ENCODE assay signal across 7 cellular contexts in genomic region chr17:45146166-45146565, GRCh38. TPM values are rescaled to one million over a fixed set of nuclear protein-coding genes. Genes with fewer than 3 reads are reported as not detected.
DNase-seq lines count a peak whose midpoint lies in the region; ATAC-seq, FAIRE-seq and TF ChIP-seq lines count a peak whose summit lies in the region.

No MANE protein-coding gene starts in this region.

- peaks cover 26% of the 10 kb centered on the region for H3K36me3 Mint-ChIP-seq in activated CD8-positive, alpha-beta T cell treated with anti-CD3 and anti-CD28 coated beads, Interleukin-2, amount 10 ng/mL, durations not matched to agents 7 days and 5 days (ENCODE audit: low read depth)

- H3K9ac ChIP-seq in IMR-90 (ENCODE audit: low read depth, low read length) (no peak overlapping the region), HepG2 (ENCODE audit: insufficient read depth, low read depth, low read length) (0 out of 2 replicates have a peak overlapping the region, but pooled peaks have one; percentile 94)

- H3K4me1 ChIP-seq in IMR-90 (ENCODE audit: control insufficient read depth, insufficient read depth, low read length) = peaks cover 14% of the 10 kb centered on the region
- peaks cover 17% of the 10 kb centered on the region for H3K4me1 ChIP-seq in HepG2 (ENCODE audit: insufficient read depth, low read length)

- H2AK9ac ChIP-seq in IMR-90 (replicated peaks; ENCODE audit: low read depth, low read length, poor library complexity) = peak overlapping the region; percentile 81

- H2BK15ac ChIP-seq in IMR-90 (ENCODE audit: low read depth, low read length) = 0 out of 3 replicates have a peak overlapping the region, but pooled peaks have one; percentile 52

- H3K27ac ChIP-seq in IMR-90 (ENCODE audit: insufficient read depth, low read length) (peak overlapping the region; percentile 10; the same call in 1 of the 2 replicates), HepG2 (ENCODE audit: extremely low read length, insufficient read depth, low read length) (no peak overlapping the region)

- H3K36me3 ChIP-seq in IMR-90 (ENCODE audit: control insufficient read depth, insufficient read depth, low read length) = 0 out of 2 replicates have a peak, but pooled peaks cover 2% of the 10 kb centered on the region
- H3K36me3 ChIP-seq in HepG2 (replicated peaks in 1 of 2; ENCODE audit: control insufficient read depth in 1 of 2, insufficient read depth in 2 of 2, low read length in 2 of 2) = no peaks in the 10 kb centered on the region; a peak in 1 of 5 replicates

- intact Hi-C loops in IMR-90 (cut with micrococcal nuclease) (no loop called here), HepG2 (cut with micrococcal nuclease; ENCODE audit: unreplicated experiment) (no loop called here)

- peaks cover 27% of the 10 kb centered on the region for H3K79me2 ChIP-seq in HepG2 (ENCODE audit: insufficient read depth, low read length)

- peaks cover 14% of the 10 kb centered on the region for H3K9me1 ChIP-seq in IMR-90 (ENCODE audit: insufficient read depth, low read length)

- POLR2A ChIA-PET in IMR-90 (lab: Charles Lee; ENCODE audit: unreplicated experiment) (no interaction called here), HepG2 (lab: Yijun Ruan, JAX) (interaction anchor here (0.8 to 19.8 kb wide), 3 partner anchors 11 to 51 kb away, joined by 3 to 2487 read pairs (median 8); partner anchors contain the start of genes ACBD4 and HEXIM2)
- POLR2A ChIA-PET in activated CD8-positive, alpha-beta T cell treated with anti-CD3 and anti-CD28 coated beads, Interleukin-2, amount 10 ng/mL, durations not matched to agents 7 days and 5 days (lab: Charles Lee) = interaction anchor here (9.4 kb wide), 1 partner anchor 15 kb away, joined by 280 read pairs; the partner anchor contains the start of gene HEXIM2

- FAIRE-seq in HepG2 (lab: Jason Lieb, UNC) = no peak

- H2BK20ac ChIP-seq in IMR-90 (ENCODE audit: low read depth, low read length) = peak overlapping the region; percentile 26; the same call in 1 of the 2 replicates

- no peaks in the 10 kb centered on the region for H3K27me3 ChIP-seq in IMR-90 (ENCODE audit: control insufficient read depth, insufficient read depth, low read length)
- no peaks in the 10 kb centered on the region; a peak in 2 of 5 replicates for H3K27me3 ChIP-seq in HepG2 (ENCODE audit: control insufficient read depth in 1 of 2, insufficient read depth in 2 of 2, low read length in 2 of 2)

- in situ Hi-C loops in IMR-90 (cut with MboI; ENCODE audit: low sequenced_read_pairs) (no loop called here), HepG2 (cut with HindIII; ENCODE audit: extremely low pct_ligation_motif_present, low pct_unique_long_range_greater_than_20kb) (loop anchor here (5.0 kb wide), 2 partner anchors 51 to 101 kb away; no protein-coding TSS in a partner anchor)

- H2AFZ ChIP-seq in IMR-90 (replicated peaks; ENCODE audit: low read length, poor library complexity) (no peak overlapping the region), HepG2 (ENCODE audit: low read length) (no peak overlapping the region)

- peak overlapping the region; percentile 95 for H3K4me3 Mint-ChIP-seq in activated CD8-positive, alpha-beta T cell treated with anti-CD3 and anti-CD28 coated beads, Interleukin-2, amount 10 ng/mL, durations not matched to agents 7 days and 5 days
- peak overlapping the region; percentile 90 to 94 for H3K4me3 Mint-ChIP-seq in stimulated activated naive CD8-positive, alpha-beta T cell treated with anti-CD3 and anti-CD28 coated beads, Interleukin-15, amount 100 ng/mL, for 72 hours

- peak overlapping the region; percentile 65; the same call in 1 of the 2 replicates for H2BK120ac ChIP-seq in IMR-90 (ENCODE audit: low read depth, low read length)

- H3K9me3 Mint-ChIP-seq in activated CD8-positive, alpha-beta T cell treated with anti-CD3 and anti-CD28 coated beads, Interleukin-2, amount 10 ng/mL, durations not matched to agents 7 days and 5 days (ENCODE audit: insufficient read depth) = no peaks in the 10 kb centered on the region
- no peaks in the 10 kb centered on the region for H3K9me3 Mint-ChIP-seq in stimulated activated naive CD8-positive, alpha-beta T cell treated with anti-CD3 and anti-CD28 coated beads, Interleukin-15, amount 100 ng/mL, for 72 hours

- no peak for TF ChIP-seq POLR2A in IMR-90 (IDR thresholded peaks at IDR 0.05; ENCODE audit: low read depth, low read length)
- TF ChIP-seq POLR2A in HepG2 (IDR thresholded peaks at IDR 0.05; ENCODE audit: insufficient read depth in 1 of 2, low read depth in 2 of 2, low read length in 2 of 2) = peak; percentile 26 to 38; a peak in 1 of 4 replicates

- H3K9me3 ChIP-seq in IMR-90 (ENCODE audit: control insufficient read depth, insufficient read depth, low read length) = no peaks in the 10 kb centered on the region
- no peaks in the 10 kb centered on the region for H3K9me3 ChIP-seq in HepG2 (ENCODE audit: low read length)

- no peak overlapping the region for H3K4me2 ChIP-seq in IMR-90 (ENCODE audit: low read depth, low read length)
- H3K4me2 ChIP-seq in HepG2 (ENCODE audit: low read depth, low read length) = peak overlapping the region; percentile 96

- H3K27me3 Mint-ChIP-seq in activated CD8-positive, alpha-beta T cell treated with anti-CD3 and anti-CD28 coated beads, Interleukin-2, amount 10 ng/mL, durations not matched to agents 7 days and 5 days (ENCODE audit: low read depth) = no peaks in the 10 kb centered on the region
- H3K27me3 Mint-ChIP-seq in stimulated activated naive CD8-positive, alpha-beta T cell treated with anti-CD3 and anti-CD28 coated beads, Interleukin-15, amount 100 ng/mL, for 72 hours = no peaks in the 10 kb centered on the region

- H3K79me1 ChIP-seq in IMR-90 (ENCODE audit: low read depth in 1 of 2, low read length in 2 of 2) = peaks cover under 1 to 38% of the 10 kb centered on the region in 2 experiments; a peak in 2 of 4 replicates

- H3K14ac ChIP-seq in IMR-90 (replicated peaks; ENCODE audit: low read depth, low read length) = peak overlapping the region; percentile 66

- CTCF ChIA-PET in IMR-90 (lab: Yijun Ruan, JAX) (interaction anchor here (0.6 to 2.1 kb wide), 3 partner anchors 11 to 69 kb away, joined by 4 to 10 read pairs (median 5); partner anchors contain the start of gene ACBD4), HepG2 (lab: Yijun Ruan, JAX; ENCODE audit: low intra/inter-chr PET ratio, low total read pairs) (interaction anchor here (7.0 to 8.5 kb wide), 2 partner anchors 11 to 51 kb away, joined by 60 to 130 read pairs; partner anchors contain the start of gene ACBD4)
- CTCF ChIA-PET in activated CD8-positive, alpha-beta T cell treated with anti-CD3 and anti-CD28 coated beads, Interleukin-2, amount 10 ng/mL, durations not matched to agents 7 days and 5 days (lab: Charles Lee) = interaction anchor here (3.7 kb wide), 1 partner anchor 11 kb away, joined by 52 read pairs; the partner anchor contains the start of gene ACBD4

- DNase-seq in IMR-90 (no peak), HepG2 (ENCODE audit: low spot score) (no peak)
- no peak for DNase-seq in activated CD8-positive, alpha-beta T cell treated with anti-CD3 and anti-CD28 coated beads, Interleukin-2, amount 10 ng/mL, durations not matched to agents 7 days and 5 days
- no peak for DNase-seq in stimulated activated naive CD8-positive, alpha-beta T cell treated with anti-CD3 and anti-CD28 coated beads, Interleukin-15, amount 100 ng/mL, for 72 hours

- H2BK5ac ChIP-seq in IMR-90 (ENCODE audit: low read depth, low read length, poor library complexity, severe bottlenecking) = peak overlapping the region; percentile 93

- peaks cover 28% of the 10 kb centered on the region for H4K20me1 ChIP-seq in IMR-90 (ENCODE audit: insufficient read depth, low read length)
- peaks cover 28% of the 10 kb centered on the region for H4K20me1 ChIP-seq in HepG2 (ENCODE audit: insufficient read depth, low read length)

- peak overlapping the region; percentile 26; the same call in 1 of the 2 replicates for H3K18ac ChIP-seq in IMR-90 (ENCODE audit: low read depth, low read length)

- TF ChIP-seq RAD21 in IMR-90 (IDR thresholded peaks at IDR 0.05; ENCODE audit: low read length) (no peak), HepG2 (CRISPR knock-in tag; IDR thresholded peaks at IDR 0.05) (no peak)

- TF ChIP-seq CTCF in IMR-90 (conservative IDR thresholded peaks at IDR 0.05; ENCODE audit: low read depth, low read length) = no peak
- no peak for TF ChIP-seq CTCF in HepG2 (CRISPR knock-in tag; IDR thresholded peaks at IDR 0.05)

- H4K5ac ChIP-seq in IMR-90 (ENCODE audit: low read depth, low read length) = peak overlapping the region; percentile 96

- dilution Hi-C loops in IMR-90 (cut with HindIII; ENCODE audit: low sequenced_read_pairs, unreplicated experiment) = no loop called here

- peaks cover 38% of the 10 kb centered on the region for H3K4me1 Mint-ChIP-seq in activated CD8-positive, alpha-beta T cell treated with anti-CD3 and anti-CD28 coated beads, Interleukin-2, amount 10 ng/mL, durations not matched to agents 7 days and 5 days (ENCODE audit: low read depth)
- H3K4me1 Mint-ChIP-seq in stimulated activated naive CD8-positive, alpha-beta T cell treated with anti-CD3 and anti-CD28 coated beads, Interleukin-15, amount 100 ng/mL, for 72 hours = peaks cover 60% of the 10 kb centered on the region

- H3K27ac Mint-ChIP-seq in activated CD8-positive, alpha-beta T cell treated with anti-CD3 and anti-CD28 coated beads, Interleukin-2, amount 10 ng/mL, durations not matched to agents 7 days and 5 days = peak overlapping the region; percentile 100
- no peak overlapping the region for H3K27ac Mint-ChIP-seq in stimulated activated naive CD8-positive, alpha-beta T cell treated with anti-CD3 and anti-CD28 coated beads, Interleukin-15, amount 100 ng/mL, for 72 hours

- no peak overlapping the region for H3K4me3 ChIP-seq in IMR-90 (ENCODE audit: insufficient read depth, low read depth, low read length)
- no peak overlapping the region for H3K4me3 ChIP-seq in HepG2 (replicated peaks in 1 of 3; ENCODE audit: insufficient read depth in 1 of 3, low read depth in 2 of 3, low read length in 3 of 3)

- peak overlapping the region; percentile 77 to 96; a peak in 3 of 4 replicates for H4K8ac ChIP-seq in IMR-90 (ENCODE audit: low read depth in 2 of 2, low read length in 2 of 2)

- no peak overlapping the region; the same call in 1 of the 2 replicates for H3K56ac ChIP-seq in IMR-90 (ENCODE audit: extremely low read depth, insufficient read depth, low read length)

- H3K4ac ChIP-seq in IMR-90 (ENCODE audit: low read depth, low read length) = peak overlapping the region; percentile 99

- TF ChIP-seq EP300 in HepG2 (IDR thresholded peaks at IDR 0.05; ENCODE audit: low read depth in 2 of 2, low read length in 2 of 2) (no peak), HepG2 (CRISPR knock-in tag; IDR thresholded peaks at IDR 0.05; ENCODE audit: borderline replicate concordance) (no peak)

- ATAC-seq in IMR-90 (ENCODE audit: low read depth) = no peak
- ATAC-seq in activated CD8-positive, alpha-beta T cell treated with anti-CD3 and anti-CD28 coated beads, Interleukin-2, amount 10 ng/mL, durations not matched to agents 7 days and 5 days = no peak
- no peak for ATAC-seq in HepG2
- no peak for ATAC-seq in stimulated activated naive CD8-positive, alpha-beta T cell treated with anti-CD3 and anti-CD28 coated beads, Interleukin-15, amount 100 ng/mL, for 72 hours
- no peak for ATAC-seq in HG02642 (IDR thresholded peaks at IDR 0.05; ENCODE audit: poor library complexity, unreplicated experiment)
- no peak for ATAC-seq in GM19463 (IDR thresholded peaks at IDR 0.05; ENCODE audit: unreplicated experiment)
- ATAC-seq in GM18861 (IDR thresholded peaks at IDR 0.05; ENCODE audit: unreplicated experiment) = no peak

- 97% methylated on average over 9 of the region's 10 CpGs; no CpG with 5 or more reads in 1 of the 2 experiments for WGBS in IMR-90 (ENCODE audit: extremely low coverage in 2 of 2, insufficient read length in 1 of 2), 2 experiments
- WGBS in HepG2 (ENCODE audit: low lambda C conversion rate) = 94% methylated on average over 10 of the region's 10 CpGs

- H3K23ac ChIP-seq in IMR-90 (ENCODE audit: low read depth, low read length) = no peak overlapping the region; the same call in 1 of the 2 replicates

- BruUV-seq in IMR-90 (replicated peaks; lab: Mats Ljungman, UMichigan) = no TSS peak
- BruUV-seq in HepG2 (replicated peaks; lab: Mats Ljungman, UMichigan) = no TSS peak

- peak overlapping the region; percentile 61 for H2AK5ac ChIP-seq in IMR-90 (ENCODE audit: low read depth, low read length)

- H4K91ac ChIP-seq in IMR-90 (ENCODE audit: insufficient read depth, low read depth, low read length) = peak overlapping the region; percentile 74

RNA-seq across cellular contexts. Expression of gene HEXIM1, which starts 2.1 kb away (rescaled TPM):
- total RNA-seq in IMR-90 (2012; rRNA removed) (5.9 and 8.6 TPM in 2 replicates), HepG2 (2016; rRNA removed; fragmentation: Illumina TruSeq; extraction: Trizol) (10.5 and 14.8 TPM in 2 replicates)
- polyA plus RNA-seq in IMR-90 (2012; rRNA removed) (14.5 TPM in 2 replicates), HepG2 (2011; rRNA removed) (16.3 and 16.6 TPM in 2 replicates)
- polyA plus RNA-seq in IMR-90 (2012; cell fraction: cytosol; rRNA removed) = 13.5 and 13.8 TPM in 2 replicates
- 8.5 and 12.5 TPM in 2 replicates for polyA plus RNA-seq in IMR-90 (2012; cell fraction: nucleus; rRNA removed; ENCODE audit: low replicate concordance)
- 10 to 100 TPM; 29.2 to 29.4 TPM for total RNA-seq in activated CD8-positive, alpha-beta T cell treated with anti-CD3 and anti-CD28 coated beads, Interleukin-2, amount 10 ng/mL, durations not matched to agents 7 days and 5 days
- total RNA-seq in HepG2 (2016; cell fraction: cytosol; rRNA removed; fragmentation: Illumina TruSeq; extraction: Trizol; ENCODE audit: low read depth) = 2.7 and 3.3 TPM in 2 replicates
- total RNA-seq in HepG2 (2016; cell fraction: insoluble cytoplasmic fraction; rRNA removed; fragmentation: Illumina TruSeq; extraction: Trizol) = 11.7 and 13.0 TPM in 2 replicates
- total RNA-seq in HepG2 (2016; cell fraction: membrane; rRNA removed; fragmentation: Illumina TruSeq; extraction: Trizol) = 8.9 and 9.5 TPM in 2 replicates
- 13.8 and 14.0 TPM in 2 replicates for total RNA-seq in HepG2 (2016; cell fraction: nucleus; rRNA removed; fragmentation: Illumina TruSeq; extraction: Trizol)
- polyA plus RNA-seq in HepG2 (2011; cell fraction: cytosol; rRNA removed) = 13.7 and 14.0 TPM in 2 replicates
- polyA plus RNA-seq in HepG2 (2011; cell fraction: nucleus; rRNA removed) = 34.1 and 37.3 TPM in 2 replicates
- 17.5 and 20.8 TPM in 2 replicates for polyA plus RNA-seq in HepG2 (2012)
- polyA plus RNA-seq in HepG2 (2016; cell fraction: cytosol; fragmentation: Illumina TruSeq; extraction: Trizol; ENCODE audit: low read depth) = 2.7 and 3.3 TPM in 2 replicates
- polyA plus RNA-seq in HepG2 (2016; cell fraction: insoluble cytoplasmic fraction; fragmentation: Illumina TruSeq; extraction: Trizol; ENCODE audit: low read depth) = 36.1 and 41.5 TPM in 2 replicates
- 10.3 and 12.9 TPM in 2 replicates for polyA plus RNA-seq in HepG2 (2016; cell fraction: membrane; fragmentation: Illumina TruSeq; extraction: Trizol; ENCODE audit: low read depth)
- polyA plus RNA-seq in HepG2 (2016; cell fraction: nucleus; fragmentation: Illumina TruSeq; extraction: Trizol; ENCODE audit: insufficient read depth, low read depth) = 51.0 and 51.8 TPM in 2 replicates
- 8.8 and 11.0 TPM in 2 replicates for polyA minus RNA-seq in HepG2 (2011; rRNA and poly(A)+ RNA removed; ENCODE audit: low replicate concordance)
- polyA minus RNA-seq in HepG2 (2011; cell fraction: cytosol; rRNA and poly(A)+ RNA removed) = 10.7 and 11.5 TPM in 2 replicates
- polyA minus RNA-seq in HepG2 (2011; cell fraction: nucleus; rRNA and poly(A)+ RNA removed) = 17.1 and 27.5 TPM in 2 replicates

RNA-seq across cellular contexts. Expression of gene ACBD4, which starts 10.7 kb away (rescaled TPM):
- 1.7 and 2.3 TPM in 2 replicates for total RNA-seq in IMR-90 (2012; rRNA removed)
- 5.7 and 6.1 TPM in 2 replicates for polyA plus RNA-seq in IMR-90 (2012; rRNA removed)
- 4.5 and 5.5 TPM in 2 replicates for polyA plus RNA-seq in IMR-90 (2012; cell fraction: cytosol; rRNA removed)
- polyA plus RNA-seq in IMR-90 (2012; cell fraction: nucleus; rRNA removed; ENCODE audit: low replicate concordance) = 29.9 and 39.6 TPM in 2 replicates
- total RNA-seq in activated CD8-positive, alpha-beta T cell treated with anti-CD3 and anti-CD28 coated beads, Interleukin-2, amount 10 ng/mL, durations not matched to agents 7 days and 5 days = 10 to 100 TPM in 1 of 2 experiments, 1 to 10 TPM in 1; 10.0 to 12.5 TPM
- 8.8 and 16.1 TPM in 2 replicates for total RNA-seq in HepG2 (2016; rRNA removed; fragmentation: Illumina TruSeq; extraction: Trizol)
- 8.0 and 13.0 TPM in 2 replicates for total RNA-seq in HepG2 (2016; cell fraction: cytosol; rRNA removed; fragmentation: Illumina TruSeq; extraction: Trizol; ENCODE audit: low read depth)
- total RNA-seq in HepG2 (2016; cell fraction: insoluble cytoplasmic fraction; rRNA removed; fragmentation: Illumina TruSeq; extraction: Trizol) = 9.5 and 14.6 TPM in 2 replicates
- 12.4 and 18.3 TPM in 2 replicates for total RNA-seq in HepG2 (2016; cell fraction: membrane; rRNA removed; fragmentation: Illumina TruSeq; extraction: Trizol)
- 15.2 and 17.1 TPM in 2 replicates for total RNA-seq in HepG2 (2016; cell fraction: nucleus; rRNA removed; fragmentation: Illumina TruSeq; extraction: Trizol)
- 26.9 and 34.1 TPM in 2 replicates for polyA plus RNA-seq in HepG2 (2011; rRNA removed)
- polyA plus RNA-seq in HepG2 (2011; cell fraction: cytosol; rRNA removed) = 12.2 and 17.4 TPM in 2 replicates
- polyA plus RNA-seq in HepG2 (2011; cell fraction: nucleus; rRNA removed) = 71.5 and 77.5 TPM in 2 replicates
- 16.9 and 20.5 TPM in 2 replicates for polyA plus RNA-seq in HepG2 (2012)
- polyA plus RNA-seq in HepG2 (2016; cell fraction: cytosol; fragmentation: Illumina TruSeq; extraction: Trizol; ENCODE audit: low read depth) = 9.2 and 14.3 TPM in 2 replicates
- 9.9 and 13.7 TPM in 2 replicates for polyA plus RNA-seq in HepG2 (2016; cell fraction: insoluble cytoplasmic fraction; fragmentation: Illumina TruSeq; extraction: Trizol; ENCODE audit: low read depth)
- 10.5 and 15.2 TPM in 2 replicates for polyA plus RNA-seq in HepG2 (2016; cell fraction: membrane; fragmentation: Illumina TruSeq; extraction: Trizol; ENCODE audit: low read depth)
- polyA plus RNA-seq in HepG2 (2016; cell fraction: nucleus; fragmentation: Illumina TruSeq; extraction: Trizol; ENCODE audit: insufficient read depth, low read depth) = 36.2 and 39.6 TPM in 2 replicates
- polyA minus RNA-seq in HepG2 (2011; rRNA and poly(A)+ RNA removed; ENCODE audit: low replicate concordance) = 6.9 and 21.9 TPM in 2 replicates
- 8.3 and 8.4 TPM in 2 replicates for polyA minus RNA-seq in HepG2 (2011; cell fraction: cytosol; rRNA and poly(A)+ RNA removed)
- 26.9 and 36.2 TPM in 2 replicates for polyA minus RNA-seq in HepG2 (2011; cell fraction: nucleus; rRNA and poly(A)+ RNA removed)

RNA-seq across cellular contexts. Expression of gene PLCD3, which starts 13.9 kb away (rescaled TPM):
- total RNA-seq in IMR-90 (2012; rRNA removed) = 5.3 and 5.6 TPM in 2 replicates
- 36.6 and 39.0 TPM in 2 replicates for polyA plus RNA-seq in IMR-90 (2012; rRNA removed)
- 14.8 and 45.8 TPM in 2 replicates for polyA plus RNA-seq in IMR-90 (2012; cell fraction: cytosol; rRNA removed)
- polyA plus RNA-seq in IMR-90 (2012; cell fraction: nucleus; rRNA removed; ENCODE audit: low replicate concordance) = 35.9 and 73.0 TPM in 2 replicates
- total RNA-seq in activated CD8-positive, alpha-beta T cell treated with anti-CD3 and anti-CD28 coated beads, Interleukin-2, amount 10 ng/mL, durations not matched to agents 7 days and 5 days = 1 to 10 TPM; 4.3 to 4.6 TPM
- 5.5 and 11.3 TPM in 2 replicates for total RNA-seq in HepG2 (2016; rRNA removed; fragmentation: Illumina TruSeq; extraction: Trizol)
- total RNA-seq in HepG2 (2016; cell fraction: cytosol; rRNA removed; fragmentation: Illumina TruSeq; extraction: Trizol; ENCODE audit: low read depth) = 5.6 and 8.7 TPM in 2 replicates
- total RNA-seq in HepG2 (2016; cell fraction: insoluble cytoplasmic fraction; rRNA removed; fragmentation: Illumina TruSeq; extraction: Trizol) = 6.2 and 9.4 TPM in 2 replicates
- total RNA-seq in HepG2 (2016; cell fraction: membrane; rRNA removed; fragmentation: Illumina TruSeq; extraction: Trizol) = 23.5 and 28.9 TPM in 2 replicates
- 4.2 and 4.3 TPM in 2 replicates for total RNA-seq in HepG2 (2016; cell fraction: nucleus; rRNA removed; fragmentation: Illumina TruSeq; extraction: Trizol)
- 39.1 and 46.1 TPM in 2 replicates for polyA plus RNA-seq in HepG2 (2011; rRNA removed)
- 28.6 and 40.9 TPM in 2 replicates for polyA plus RNA-seq in HepG2 (2011; cell fraction: cytosol; rRNA removed)
- 37.4 and 43.6 TPM in 2 replicates for polyA plus RNA-seq in HepG2 (2011; cell fraction: nucleus; rRNA removed)
- 8.5 and 22.4 TPM in 2 replicates for polyA plus RNA-seq in HepG2 (2012)
- polyA plus RNA-seq in HepG2 (2016; cell fraction: cytosol; fragmentation: Illumina TruSeq; extraction: Trizol; ENCODE audit: low read depth) = 17.4 and 19.5 TPM in 2 replicates
- 14.0 and 24.9 TPM in 2 replicates for polyA plus RNA-seq in HepG2 (2016; cell fraction: insoluble cytoplasmic fraction; fragmentation: Illumina TruSeq; extraction: Trizol; ENCODE audit: low read depth)
- polyA plus RNA-seq in HepG2 (2016; cell fraction: membrane; fragmentation: Illumina TruSeq; extraction: Trizol; ENCODE audit: low read depth) = 30.5 and 46.5 TPM in 2 replicates
- 24.9 and 28.4 TPM in 2 replicates for polyA plus RNA-seq in HepG2 (2016; cell fraction: nucleus; fragmentation: Illumina TruSeq; extraction: Trizol; ENCODE audit: insufficient read depth, low read depth)
- 68.8 and 256 TPM in 2 replicates for polyA minus RNA-seq in HepG2 (2011; rRNA and poly(A)+ RNA removed; ENCODE audit: low replicate concordance)
- 26.0 and 39.9 TPM in 2 replicates for polyA minus RNA-seq in HepG2 (2011; cell fraction: cytosol; rRNA and poly(A)+ RNA removed)
- polyA minus RNA-seq in HepG2 (2011; cell fraction: nucleus; rRNA and poly(A)+ RNA removed) = 13.4 and 15.7 TPM in 2 replicates

RNA-seq across cellular contexts. Expression of gene HEXIM2, which starts 15.5 kb away (rescaled TPM):
- total RNA-seq in IMR-90 (2012; rRNA removed) (5.6 and 6.1 TPM in 2 replicates), HepG2 (2016; rRNA removed; fragmentation: Illumina TruSeq; extraction: Trizol) (27.1 and 30.8 TPM in 2 replicates)
- polyA plus RNA-seq in IMR-90 (2012; rRNA removed) (4.5 TPM in 2 replicates), HepG2 (2011; rRNA removed) (31.8 and 32.4 TPM in 2 replicates)
- polyA plus RNA-seq in IMR-90 (2012; cell fraction: cytosol; rRNA removed) = 5.2 and 10.6 TPM in 2 replicates
- polyA plus RNA-seq in IMR-90 (2012; cell fraction: nucleus; rRNA removed; ENCODE audit: low replicate concordance) = 2.9 and 6.9 TPM in 2 replicates
- 1 to 10 TPM; 7.8 to 8.8 TPM for total RNA-seq in activated CD8-positive, alpha-beta T cell treated with anti-CD3 and anti-CD28 coated beads, Interleukin-2, amount 10 ng/mL, durations not matched to agents 7 days and 5 days
- 22.3 and 23.3 TPM in 2 replicates for total RNA-seq in HepG2 (2016; cell fraction: cytosol; rRNA removed; fragmentation: Illumina TruSeq; extraction: Trizol; ENCODE audit: low read depth)
- total RNA-seq in HepG2 (2016; cell fraction: insoluble cytoplasmic fraction; rRNA removed; fragmentation: Illumina TruSeq; extraction: Trizol) = 26.7 and 27.9 TPM in 2 replicates
- 25.8 and 28.7 TPM in 2 replicates for total RNA-seq in HepG2 (2016; cell fraction: membrane; rRNA removed; fragmentation: Illumina TruSeq; extraction: Trizol)
- 13.7 and 16.4 TPM in 2 replicates for total RNA-seq in HepG2 (2016; cell fraction: nucleus; rRNA removed; fragmentation: Illumina TruSeq; extraction: Trizol)
- polyA plus RNA-seq in HepG2 (2011; cell fraction: cytosol; rRNA removed) = 32.2 and 44.9 TPM in 2 replicates
- polyA plus RNA-seq in HepG2 (2011; cell fraction: nucleus; rRNA removed) = 22.5 and 27.3 TPM in 2 replicates
- 22.2 and 24.9 TPM in 2 replicates for polyA plus RNA-seq in HepG2 (2012)
- 14.6 and 18.5 TPM in 2 replicates for polyA plus RNA-seq in HepG2 (2016; cell fraction: cytosol; fragmentation: Illumina TruSeq; extraction: Trizol; ENCODE audit: low read depth)
- polyA plus RNA-seq in HepG2 (2016; cell fraction: insoluble cytoplasmic fraction; fragmentation: Illumina TruSeq; extraction: Trizol; ENCODE audit: low read depth) = 35.4 and 36.8 TPM in 2 replicates
- 19.7 and 26.6 TPM in 2 replicates for polyA plus RNA-seq in HepG2 (2016; cell fraction: membrane; fragmentation: Illumina TruSeq; extraction: Trizol; ENCODE audit: low read depth)
- polyA plus RNA-seq in HepG2 (2016; cell fraction: nucleus; fragmentation: Illumina TruSeq; extraction: Trizol; ENCODE audit: insufficient read depth, low read depth) = 36.3 and 37.9 TPM in 2 replicates
- polyA minus RNA-seq in HepG2 (2011; rRNA and poly(A)+ RNA removed; ENCODE audit: low replicate concordance) = 9.1 and 26.8 TPM in 2 replicates
- polyA minus RNA-seq in HepG2 (2011; cell fraction: cytosol; rRNA and poly(A)+ RNA removed) = 17.8 and 20.5 TPM in 2 replicates
- 12.4 and 13.2 TPM in 2 replicates for polyA minus RNA-seq in HepG2 (2011; cell fraction: nucleus; rRNA and poly(A)+ RNA removed)
